Comparison of ENCODE assay signal across 8 cellular contexts in genomic region chr1:116504308-116505156, GRCh38.
DNase-seq lines count a peak whose midpoint lies in the region; ATAC-seq and TF ChIP-seq lines count a peak whose summit lies in the region.

No MANE protein-coding gene starts in this region.

- H3K36me3 ChIP-seq in breast epithelium, result no peaks in the 10 kb centered on the region

- H3K27ac ChIP-seq in breast epithelium, result peak overlapping the region; percentile 37 to 55

- peaks cover 20% of the 10 kb centered on the region for H3K4me1 Mint-ChIP-seq in osteocyte (ENCODE audit: unreplicated experiment)

- TF ChIP-seq POLR2A in breast epithelium (IDR thresholded peaks at IDR 0.05), result no peak

- intact Hi-C loops in breast epithelium (cut with DNase I; ENCODE audit: low total_unique reads), result loop anchor here (5.0 kb wide), 1 partner anchor 367 kb away; no protein-coding TSS in a partner anchor

- DNase-seq in AG20443 (ENCODE audit: low spot score) (peak; percentile 37), UCSD-AML1 (lab: John Stamatoyannopoulos, UW; ENCODE audit: unreplicated experiment) (peak; percentile 89), breast epithelium (ENCODE audit: low spot score in 2 of 2) (peak in 1 of 2 donors; percentile 62), midbrain (lab: John Stamatoyannopoulos, UW) (peak; percentile 47), osteocyte (ENCODE audit: extremely low spot score, unreplicated experiment) (no peak)
- DNase-seq in stimulated activated naive CD4-positive, alpha-beta T cell treated with Interleukin-2 at 50 U/mL for 16 hours (lab: John Stamatoyannopoulos, UW), result peak; percentile 78

- H3K36me3 Mint-ChIP-seq in osteocyte (ENCODE audit: unreplicated experiment), result no peaks in the 10 kb centered on the region

- H3K4me3 Mint-ChIP-seq in osteocyte (ENCODE audit: unreplicated experiment), result no peak overlapping the region

- TF ChIP-seq CTCF in breast epithelium (IDR thresholded peaks at IDR 0.05) (no peak), osteocyte (IDR thresholded peaks at IDR 0.05) (no peak)

- no peak overlapping the region for H3K27ac Mint-ChIP-seq in osteocyte (ENCODE audit: unreplicated experiment)

- peaks cover 3 to 6% of the 10 kb centered on the region in 2 donors for H3K4me1 ChIP-seq in breast epithelium

- peak; percentile 83 for ATAC-seq in GM19463 (IDR thresholded peaks at IDR 0.05; ENCODE audit: unreplicated experiment)
- ATAC-seq in HG03565 (IDR thresholded peaks at IDR 0.05; ENCODE audit: unreplicated experiment), result peak; percentile 84

- no peaks in the 10 kb centered on the region for H3K27me3 ChIP-seq in breast epithelium

- no peaks in the 10 kb centered on the region for H3K9me3 Mint-ChIP-seq in osteocyte (ENCODE audit: unreplicated experiment)

- H3K9me3 ChIP-seq in breast epithelium, result no peaks in the 10 kb centered on the region

- H3K4me3 ChIP-seq in breast epithelium, result no peak overlapping the region

- no peaks in the 10 kb centered on the region for H3K27me3 Mint-ChIP-seq in osteocyte (ENCODE audit: unreplicated experiment)
